20 cellular contexts compared by ENCODE assay signal in genomic region chr7:108572487-108572886, GRCh38. TPM values are rescaled to one million over a fixed set of nuclear protein-coding genes. Genes with fewer than 3 reads are reported as not detected.
DNase-seq lines count a peak whose midpoint lies in the region; ATAC-seq and TF ChIP-seq lines count a peak whose summit lies in the region.
"Had no signal": no experiment of that assay in that cellular context is flagged by ENCODE, and none has a peak within 500 bp of the region (broad histone marks: within the 10 kb centered on the region; RNA-seq: fewer than 3 reads in every experiment).

No MANE protein-coding gene starts in this region.

- H3K4me2 ChIP-seq in SU-DHL-6 (ENCODE audit: low read depth, low read length, poor library complexity, severe bottlenecking) (peak overlapping the region; percentile 92), smooth muscle cell (peak overlapping the region; percentile 30)

- DNase-seq in activated T-cell treated with anti-CD3 and anti-CD28 coated beads, Interleukin-2, amount 50 U/mL, for 72 hours, result no peak
- no peak for DNase-seq in activated T-cell treated with anti-CD3 and anti-CD28 coated beads, Interleukin-2, amount 50 U/mL, for 1 hour
- DNase-seq in smooth muscle cell (lab: John Stamatoyannopoulos, UW; ENCODE audit: unreplicated experiment) (no peak), HPDE6-E6E7 (ENCODE audit: extremely low spot score) (no peak), NCI-H1694 (lab: John Stamatoyannopoulos, UW) (no peak)
- DNase-seq: AML-193; C1 segment of cervical spinal cord; CD8-positive, alpha-beta T cell; GDM1; GOT3; NCI-H1105; NCI-H2171; NCI-H345; NCI-H524; Right ventricle myocardium superior had no signal

- WGBS in smooth muscle cell (ENCODE audit: low lambda C conversion rate), result 95% methylated on average over 2 of the region's 2 CpGs

- no peak for ATAC-seq in activated T-cell treated with anti-CD3 and anti-CD28 coated beads, Interleukin-2, amount 50 U/mL, for 72 hours (replicated peaks in 1 of 2)
- ATAC-seq in HG03159 (IDR thresholded peaks at IDR 0.05; ENCODE audit: unreplicated experiment), result no peak
- ATAC-seq: CD8-positive, alpha-beta T cell; HCT116 had no signal

- no peaks in the 10 kb centered on the region for H3K27me3 Mint-ChIP-seq in activated T-cell treated with anti-CD3 and anti-CD28 coated beads, Interleukin-2, amount 50 U/mL, for 72 hours (ENCODE audit: low read depth)

- H2AFZ ChIP-seq in SU-DHL-6 (ENCODE audit: low read depth, low read length, severe bottlenecking), result no peak overlapping the region
- no peak overlapping the region for H2AFZ ChIP-seq in smooth muscle cell (ENCODE audit: low read depth)

- H3F3A ChIP-seq in SU-DHL-6 (ENCODE audit: insufficient read depth), result 0 out of 2 replicates have a peak, but pooled peaks cover 3% of the 10 kb centered on the region
- no peaks in the 10 kb centered on the region for H3F3A ChIP-seq in smooth muscle cell (ENCODE audit: low read depth)

- H3K27me3 ChIP-seq in SU-DHL-6 (ENCODE audit: low read length) (no peaks in the 10 kb centered on the region), endocrine pancreas (ENCODE audit: control insufficient read depth, insufficient read depth, low read length) (no peaks in the 10 kb centered on the region), smooth muscle cell (ENCODE audit: low read depth) (no peaks in the 10 kb centered on the region)

- H3K9me3 Mint-ChIP-seq in activated T-cell treated with anti-CD3 and anti-CD28 coated beads, Interleukin-2, amount 50 U/mL, for 72 hours, result no peaks in the 10 kb centered on the region
- H3K9me3 Mint-ChIP-seq: CD8-positive, alpha-beta T cell had no signal

- peak overlapping the region; percentile 79 for H3K27ac Mint-ChIP-seq in activated T-cell treated with anti-CD3 and anti-CD28 coated beads, Interleukin-2, amount 50 U/mL, for 72 hours

- H3K4me1 Mint-ChIP-seq in activated T-cell treated with anti-CD3 and anti-CD28 coated beads, Interleukin-2, amount 50 U/mL, for 72 hours (ENCODE audit: low read depth), result peaks cover 58% of the 10 kb centered on the region

- no peaks in the 10 kb centered on the region for H3K9me3 ChIP-seq in SU-DHL-6 (ENCODE audit: insufficient read depth, low read length)
- no peaks in the 10 kb centered on the region for H3K9me3 ChIP-seq in endocrine pancreas (ENCODE audit: control insufficient read depth, low read length)
- H3K9me3 ChIP-seq in smooth muscle cell (replicated peaks; ENCODE audit: low read depth), result no peaks in the 10 kb centered on the region

- TF ChIP-seq CTCF in SU-DHL-6 (IDR thresholded peaks at IDR 0.05; ENCODE audit: insufficient read depth, low read length, poor library complexity, severe bottlenecking), result no peak
- no peak for TF ChIP-seq CTCF in smooth muscle cell (IDR thresholded peaks at IDR 0.05; ENCODE audit: borderline replicate concordance, insufficient read depth, poor library complexity, severe bottlenecking)

- H3K4me1 ChIP-seq in endocrine pancreas (ENCODE audit: control insufficient read depth, insufficient read depth, low read length), result peaks cover 43% of the 10 kb centered on the region
- H3K4me1 ChIP-seq in smooth muscle cell (ENCODE audit: low read depth), result peaks cover 28% of the 10 kb centered on the region

- no peaks in the 10 kb centered on the region for H3K9me2 ChIP-seq in SU-DHL-6 (replicated peaks; ENCODE audit: insufficient read depth, low read length)

- no peak overlapping the region for H3K4me3 ChIP-seq in SU-DHL-6 (ENCODE audit: insufficient read depth, low read length, poor library complexity, severe bottlenecking)
- H3K4me3 ChIP-seq in endocrine pancreas (ENCODE audit: control insufficient read depth, insufficient read depth, low read length), result peak overlapping the region; percentile 92
- no peak overlapping the region for H3K4me3 ChIP-seq in smooth muscle cell

- peaks cover 20 to 39% of the 10 kb centered on the region in 2 donors for H3K36me3 Mint-ChIP-seq in activated T-cell treated with anti-CD3 and anti-CD28 coated beads, Interleukin-2, amount 50 U/mL, for 72 hours (ENCODE audit: insufficient read depth in 2 of 2)

- no peak overlapping the region for H3K27ac ChIP-seq in SU-DHL-6 (ENCODE audit: low read depth, low read length)
- H3K27ac ChIP-seq in smooth muscle cell (ENCODE audit: low read depth), result no peak overlapping the region
- H3K27ac ChIP-seq: 22Rv1 had no signal

- H3K9ac ChIP-seq in SU-DHL-6 (ENCODE audit: low read length) (no peak overlapping the region), endocrine pancreas (ENCODE audit: control insufficient read depth, insufficient read depth, low read length) (no peak overlapping the region), smooth muscle cell (ENCODE audit: low read depth) (no peak overlapping the region)

- H3K36me3 ChIP-seq in SU-DHL-6 (ENCODE audit: low read length) (peaks cover 28% of the 10 kb centered on the region; the same call in 1 of the 2 replicates), endocrine pancreas (ENCODE audit: control insufficient read depth, insufficient read depth, low read length) (no peaks in the 10 kb centered on the region), smooth muscle cell (ENCODE audit: low read depth) (peaks cover 11% of the 10 kb centered on the region)

- H3K4me3 Mint-ChIP-seq in activated T-cell treated with anti-CD3 and anti-CD28 coated beads, Interleukin-2, amount 50 U/mL, for 72 hours, result peak overlapping the region in 1 of 2 donors; percentile 73

- H4K20me1 ChIP-seq in SU-DHL-6 (ENCODE audit: low read depth, low read length), result no peaks in the 10 kb centered on the region
- H4K20me1 ChIP-seq in smooth muscle cell (ENCODE audit: low read depth), result peaks cover 31% of the 10 kb centered on the region

- H3K79me2 ChIP-seq in SU-DHL-6 (ENCODE audit: insufficient read depth, low read length) (peaks cover 49% of the 10 kb centered on the region), smooth muscle cell (ENCODE audit: low read depth) (peaks cover 51% of the 10 kb centered on the region)

RNA-seq across cellular contexts. Expression of gene DNAJB9, which starts 2.8 kb away (rescaled TPM):
- total RNA-seq in activated T-cell treated with anti-CD3 and anti-CD28 coated beads, Interleukin-2, amount 50 U/mL, for 72 hours, result 10 to 100 TPM; 23.2 to 42.1 TPM
- 74.7 and 84.1 TPM in 2 replicates for total RNA-seq in smooth muscle cell
- polyA plus RNA-seq in smooth muscle cell, result 40.4 and 46.1 TPM in 2 replicates

RNA-seq across cellular contexts. Expression of gene THAP5, which starts 3.0 kb away (rescaled TPM):
- total RNA-seq in activated T-cell treated with anti-CD3 and anti-CD28 coated beads, Interleukin-2, amount 50 U/mL, for 72 hours, result 10 to 100 TPM; 29.2 to 31.1 TPM
- 32.5 and 45.0 TPM in 2 replicates for total RNA-seq in smooth muscle cell
- polyA plus RNA-seq in smooth muscle cell, result 8.2 and 9.4 TPM in 2 replicates

RNA-seq across cellular contexts. Expression of gene PNPLA8, which starts 46.6 kb away (rescaled TPM):
- 10 to 100 TPM; 23.1 to 29.9 TPM for total RNA-seq in activated T-cell treated with anti-CD3 and anti-CD28 coated beads, Interleukin-2, amount 50 U/mL, for 72 hours
- total RNA-seq in smooth muscle cell, result 50.1 and 52.5 TPM in 2 replicates
- 18.6 and 26.0 TPM in 2 replicates for polyA plus RNA-seq in smooth muscle cell
